In the genomic region with DNA sequence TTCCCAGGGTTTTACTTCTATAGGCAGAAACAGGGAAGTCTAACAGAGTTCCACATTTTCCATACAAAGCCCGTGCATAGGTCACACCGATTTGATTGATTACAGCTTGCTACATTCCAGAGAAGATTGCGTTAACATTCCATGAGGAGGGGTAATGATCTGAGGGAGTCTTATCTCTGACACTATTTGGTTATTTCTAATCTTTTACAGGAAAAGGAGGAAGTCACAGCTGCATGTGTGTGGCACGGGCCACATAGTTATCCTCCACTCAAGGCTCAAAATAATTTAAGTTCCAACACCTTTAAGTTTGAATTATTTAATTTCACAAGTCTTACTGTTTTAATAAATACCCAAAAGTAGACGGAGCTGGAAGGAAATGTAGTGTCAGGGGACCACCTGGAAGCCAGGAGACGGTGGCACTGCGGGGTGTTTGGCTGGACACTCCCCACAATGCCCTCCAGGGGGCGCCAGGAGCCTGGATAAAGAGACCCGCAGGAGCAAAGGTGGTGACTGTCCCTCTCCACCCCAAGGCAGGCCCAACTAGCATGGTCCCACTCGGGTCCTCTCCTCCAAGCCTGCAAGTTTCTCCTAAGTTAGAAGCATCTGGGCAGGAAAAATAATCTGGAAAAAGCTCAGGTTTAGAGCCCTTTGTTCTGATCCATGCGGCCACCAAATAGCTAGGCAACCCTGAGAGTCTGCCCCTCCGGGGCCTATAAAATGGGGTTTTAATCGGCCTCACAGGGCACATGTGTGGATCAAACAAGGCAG, we compare ENCODE assay signal across 1 cellular context.
A peak's percentile ranks its signal among the peaks of the same experiment; 100 is the strongest.
TF ChIP-seq lines count a peak whose summit lies in the region.

No MANE protein-coding gene starts in this region.

TF ChIP-seq in HepG2, 621 proteins besides CTCF, POLR2A, EP300 and RAD21 (continued from another document and continues in another):
- TF ChIP-seq ZBTB39 (CRISPR knock-in tag; IDR thresholded peaks at IDR 0.05), result no peak
- TF ChIP-seq ATF3 (CRISPR knock-in tag; IDR thresholded peaks at IDR 0.05), result peak; percentile 62; the same call in 1 of the 2 replicates
- TF ChIP-seq ARID5B (CRISPR knock-in tag; IDR thresholded peaks at IDR 0.05), result peak; percentile 67
- TF ChIP-seq THAP11 (CRISPR knock-in tag; IDR thresholded peaks at IDR 0.05), result 0 out of 2 replicates have a peak, but pooled peaks have one; percentile 27
- no peak for TF ChIP-seq CCDC6 (CRISPR knock-in tag; IDR thresholded peaks at IDR 0.05)
- peak; percentile 60; the same call in 1 of the 2 replicates for TF ChIP-seq SMAD3 (CRISPR knock-in tag; IDR thresholded peaks at IDR 0.05)
- no peak for TF ChIP-seq KDM5B (CRISPR knock-in tag; IDR thresholded peaks at IDR 0.05; ENCODE audit: borderline replicate concordance)
- TF ChIP-seq GFI1 (CRISPR knock-in tag; IDR thresholded peaks at IDR 0.05; ENCODE audit: borderline replicate concordance), result peak; percentile 58; the same call in 1 of the 2 replicates
- TF ChIP-seq, protein P1, sequence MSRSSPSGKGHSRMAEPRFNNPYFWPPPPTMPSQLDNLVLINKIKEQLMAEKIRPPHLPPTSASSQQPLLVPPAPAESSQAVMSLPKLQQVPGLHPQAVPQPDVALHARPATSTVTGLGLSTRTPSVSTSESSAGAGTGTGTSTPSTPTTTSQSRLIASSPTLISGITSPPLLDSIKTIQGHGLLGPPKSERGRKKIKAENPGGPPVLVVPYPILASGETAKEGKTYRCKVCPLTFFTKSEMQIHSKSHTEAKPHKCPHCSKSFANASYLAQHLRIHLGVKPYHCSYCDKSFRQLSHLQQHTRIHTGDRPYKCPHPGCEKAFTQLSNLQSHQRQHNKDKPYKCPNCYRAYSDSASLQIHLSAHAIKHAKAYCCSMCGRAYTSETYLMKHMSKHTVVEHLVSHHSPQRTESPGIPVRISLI (CRISPR knock-in tag; IDR thresholded peaks at IDR 0.05; ENCODE audit: borderline replicate concordance), result no peak; the same call in 1 of the 2 replicates
- TF ChIP-seq ZKSCAN5 (CRISPR knock-in tag; IDR thresholded peaks at IDR 0.05), result no peak
- TF ChIP-seq ZMYM3 (CRISPR knock-in tag; IDR thresholded peaks at IDR 0.05), result peak; percentile 58
- no peak for TF ChIP-seq ZNF337 (CRISPR knock-in tag; IDR thresholded peaks at IDR 0.05; ENCODE audit: borderline replicate concordance, low read depth)
- 0 out of 2 replicates have a peak, but pooled peaks have one; percentile 20 for TF ChIP-seq HHEX (CRISPR knock-in tag; IDR thresholded peaks at IDR 0.05)
- TF ChIP-seq FOSL2 (CRISPR knock-in tag; IDR thresholded peaks at IDR 0.05), result peak; percentile 50; the same call in 1 of the 2 replicates
- TF ChIP-seq ZSCAN9 (CRISPR knock-in tag; IDR thresholded peaks at IDR 0.05; ENCODE audit: borderline replicate concordance), result no peak
- TF ChIP-seq, protein P2, sequence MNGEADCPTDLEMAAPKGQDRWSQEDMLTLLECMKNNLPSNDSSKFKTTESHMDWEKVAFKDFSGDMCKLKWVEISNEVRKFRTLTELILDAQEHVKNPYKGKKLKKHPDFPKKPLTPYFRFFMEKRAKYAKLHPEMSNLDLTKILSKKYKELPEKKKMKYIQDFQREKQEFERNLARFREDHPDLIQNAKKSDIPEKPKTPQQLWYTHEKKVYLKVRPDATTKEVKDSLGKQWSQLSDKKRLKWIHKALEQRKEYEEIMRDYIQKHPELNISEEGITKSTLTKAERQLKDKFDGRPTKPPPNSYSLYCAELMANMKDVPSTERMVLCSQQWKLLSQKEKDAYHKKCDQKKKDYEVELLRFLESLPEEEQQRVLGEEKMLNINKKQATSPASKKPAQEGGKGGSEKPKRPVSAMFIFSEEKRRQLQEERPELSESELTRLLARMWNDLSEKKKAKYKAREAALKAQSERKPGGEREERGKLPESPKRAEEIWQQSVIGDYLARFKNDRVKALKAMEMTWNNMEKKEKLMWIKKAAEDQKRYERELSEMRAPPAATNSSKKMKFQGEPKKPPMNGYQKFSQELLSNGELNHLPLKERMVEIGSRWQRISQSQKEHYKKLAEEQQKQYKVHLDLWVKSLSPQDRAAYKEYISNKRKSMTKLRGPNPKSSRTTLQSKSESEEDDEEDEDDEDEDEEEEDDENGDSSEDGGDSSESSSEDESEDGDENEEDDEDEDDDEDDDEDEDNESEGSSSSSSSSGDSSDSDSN (CRISPR knock-in tag; IDR thresholded peaks at IDR 0.05), result no peak
- peak; percentile 8; the same call in 1 of the 2 replicates for TF ChIP-seq ZNF629 (CRISPR knock-in tag; conservative IDR thresholded peaks at IDR 0.05)
- TF ChIP-seq, protein P3, sequence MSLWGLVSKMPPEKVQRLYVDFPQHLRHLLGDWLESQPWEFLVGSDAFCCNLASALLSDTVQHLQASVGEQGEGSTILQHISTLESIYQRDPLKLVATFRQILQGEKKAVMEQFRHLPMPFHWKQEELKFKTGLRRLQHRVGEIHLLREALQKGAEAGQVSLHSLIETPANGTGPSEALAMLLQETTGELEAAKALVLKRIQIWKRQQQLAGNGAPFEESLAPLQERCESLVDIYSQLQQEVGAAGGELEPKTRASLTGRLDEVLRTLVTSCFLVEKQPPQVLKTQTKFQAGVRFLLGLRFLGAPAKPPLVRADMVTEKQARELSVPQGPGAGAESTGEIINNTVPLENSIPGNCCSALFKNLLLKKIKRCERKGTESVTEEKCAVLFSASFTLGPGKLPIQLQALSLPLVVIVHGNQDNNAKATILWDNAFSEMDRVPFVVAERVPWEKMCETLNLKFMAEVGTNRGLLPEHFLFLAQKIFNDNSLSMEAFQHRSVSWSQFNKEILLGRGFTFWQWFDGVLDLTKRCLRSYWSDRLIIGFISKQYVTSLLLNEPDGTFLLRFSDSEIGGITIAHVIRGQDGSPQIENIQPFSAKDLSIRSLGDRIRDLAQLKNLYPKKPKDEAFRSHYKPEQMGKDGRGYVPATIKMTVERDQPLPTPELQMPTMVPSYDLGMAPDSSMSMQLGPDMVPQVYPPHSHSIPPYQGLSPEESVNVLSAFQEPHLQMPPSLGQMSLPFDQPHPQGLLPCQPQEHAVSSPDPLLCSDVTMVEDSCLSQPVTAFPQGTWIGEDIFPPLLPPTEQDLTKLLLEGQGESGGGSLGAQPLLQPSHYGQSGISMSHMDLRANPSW (CRISPR knock-in tag; IDR thresholded peaks at IDR 0.05; ENCODE audit: borderline replicate concordance), result no peak
- TF ChIP-seq, protein P4, sequence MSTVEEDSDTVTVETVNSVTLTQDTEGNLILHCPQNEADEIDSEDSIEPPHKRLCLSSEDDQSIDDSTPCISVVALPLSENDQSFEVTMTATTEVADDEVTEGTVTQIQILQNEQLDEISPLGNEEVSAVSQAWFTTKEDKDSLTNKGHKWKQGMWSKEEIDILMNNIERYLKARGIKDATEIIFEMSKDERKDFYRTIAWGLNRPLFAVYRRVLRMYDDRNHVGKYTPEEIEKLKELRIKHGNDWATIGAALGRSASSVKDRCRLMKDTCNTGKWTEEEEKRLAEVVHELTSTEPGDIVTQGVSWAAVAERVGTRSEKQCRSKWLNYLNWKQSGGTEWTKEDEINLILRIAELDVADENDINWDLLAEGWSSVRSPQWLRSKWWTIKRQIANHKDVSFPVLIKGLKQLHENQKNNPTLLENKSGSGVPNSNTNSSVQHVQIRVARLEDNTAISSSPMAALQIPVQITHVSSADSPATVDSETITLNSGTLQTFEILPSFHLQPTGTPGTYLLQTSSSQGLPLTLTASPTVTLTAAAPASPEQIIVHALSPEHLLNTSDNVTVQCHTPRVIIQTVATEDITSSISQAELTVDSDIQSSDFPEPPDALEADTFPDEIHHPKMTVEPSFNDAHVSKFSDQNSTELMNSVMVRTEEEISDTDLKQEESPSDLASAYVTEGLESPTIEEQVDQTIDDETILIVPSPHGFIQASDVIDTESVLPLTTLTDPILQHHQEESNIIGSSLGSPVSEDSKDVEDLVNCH (CRISPR knock-in tag; IDR thresholded peaks at IDR 0.05), result no peak
- TF ChIP-seq GABPA (IDR thresholded peaks at IDR 0.05; ENCODE audit: low read depth, low read length), result no peak
- TF ChIP-seq GABPA (CRISPR knock-in tag; IDR thresholded peaks at IDR 0.05; ENCODE audit: low read depth), result peak; percentile 30; the same call in 1 of the 2 replicates
- TF ChIP-seq HNF1B (CRISPR knock-in tag; IDR thresholded peaks at IDR 0.05), result 0 out of 2 replicates have a peak, but pooled peaks have one; percentile 26
- TF ChIP-seq USF2 (IDR thresholded peaks at IDR 0.05; ENCODE audit: low read depth, low read length), result no peak
- no peak for TF ChIP-seq USF2 (CRISPR knock-in tag; IDR thresholded peaks at IDR 0.05; ENCODE audit: borderline replicate concordance)
- TF ChIP-seq ZBTB20 (CRISPR knock-in tag; IDR thresholded peaks at IDR 0.05; ENCODE audit: borderline replicate concordance, low read depth), result 0 out of 2 replicates have a peak, but pooled peaks have one; percentile 13
- TF ChIP-seq NCOA1 (CRISPR knock-in tag; IDR thresholded peaks at IDR 0.05), result no peak
- peak; percentile 86 for TF ChIP-seq MIXL1 (CRISPR knock-in tag; IDR thresholded peaks at IDR 0.05)
- peak; percentile 5; the same call in 1 of the 2 replicates for TF ChIP-seq ZNF770 (CRISPR knock-in tag; IDR thresholded peaks at IDR 0.05)
